ENCODE assay signal across 28 cellular contexts in genomic region chr20:9744551-9744950, GRCh38.
"Had no signal": no experiment of that assay in that cellular context is flagged by ENCODE, and none has a peak within 500 bp of the region (broad histone marks: within the 10 kb centered on the region; RNA-seq: fewer than 3 reads in every experiment).

No MANE protein-coding gene starts in this region.

- H3K36me3 ChIP-seq: adrenal gland, breast epithelium, colonic mucosa, MG63, WERI-Rb-1 had no signal

- H3K4me1 ChIP-seq: adrenal gland, breast epithelium, colonic mucosa had no signal

- H3K9me3 ChIP-seq: adrenal gland, breast epithelium, colonic mucosa, MG63 had no signal

- ATAC-seq: activated CD4-positive, alpha-beta T cell treated with anti-CD3 and anti-CD28 coated beads for 36 hours; activated T-helper 17 cell treated with anti-CD3 and anti-CD28 coated beads, Interleukin-2, amount 50 U/mL, for 72 hours; Panc1; Right ventricle myocardium inferior had no signal

- H3K27ac ChIP-seq: adrenal gland, breast epithelium, colonic mucosa, SK-N-MC, WERI-Rb-1 had no signal

- H3K27me3 ChIP-seq: adrenal gland, breast epithelium, colonic mucosa had no signal

- DNase-seq: activated CD4-positive, alpha-beta memory T cell treated with anti-CD3 and anti-CD28 coated beads, Interleukin-2, amount 10 ng/mL, durations not matched to agents 7 days and 5 days; activated CD4-positive, alpha-beta T cell treated with anti-CD3 and anti-CD28 coated beads for 36 hours; activated CD4-positive, alpha-beta T cell treated with anti-CD3 and anti-CD28 coated beads, Interleukin-2, amount 50 U/mL, for 1 hour; activated naive CD4-positive, alpha-beta T cell treated with anti-CD3 and anti-CD28 coated beads, Interleukin-2, amount 50 U/mL, for 16 hours; activated naive CD8-positive, alpha-beta T cell treated with anti-CD3 and anti-CD28 coated beads, Interleukin-2, amount 10 ng/mL, durations not matched to agents 7 days and 5 days; activated T-cell treated with anti-CD3 and anti-CD28 coated beads for 4 hours; activated T-cell treated with anti-CD3 and anti-CD28 coated beads, Interleukin-2, amount 50 U/mL, for 48 hours; adrenal gland; anterior cingulate cortex; colonic mucosa; dermis blood vessel endothelial cell; MG63; NCI-H1105 treated with DMSO at 0.1 percent for 48 hours; NCI-H1694; NCI-H2029; NCI-H2107; NCI-H524; NCI-H774; NK-92 treated with Interleukin-12 subunit alpha and Interleukin-12 subunit beta, amount 100 ng/mL, for 24 hours; OCI-M1; RPMI8226; T-helper 1 cell; WERI-Rb-1 had no signal

- H3K4me3 ChIP-seq: adrenal gland, breast epithelium, colonic mucosa, MG63, SK-N-MC had no signal
